1 cellular context compared by ENCODE assay signal in the genomic region with DNA sequence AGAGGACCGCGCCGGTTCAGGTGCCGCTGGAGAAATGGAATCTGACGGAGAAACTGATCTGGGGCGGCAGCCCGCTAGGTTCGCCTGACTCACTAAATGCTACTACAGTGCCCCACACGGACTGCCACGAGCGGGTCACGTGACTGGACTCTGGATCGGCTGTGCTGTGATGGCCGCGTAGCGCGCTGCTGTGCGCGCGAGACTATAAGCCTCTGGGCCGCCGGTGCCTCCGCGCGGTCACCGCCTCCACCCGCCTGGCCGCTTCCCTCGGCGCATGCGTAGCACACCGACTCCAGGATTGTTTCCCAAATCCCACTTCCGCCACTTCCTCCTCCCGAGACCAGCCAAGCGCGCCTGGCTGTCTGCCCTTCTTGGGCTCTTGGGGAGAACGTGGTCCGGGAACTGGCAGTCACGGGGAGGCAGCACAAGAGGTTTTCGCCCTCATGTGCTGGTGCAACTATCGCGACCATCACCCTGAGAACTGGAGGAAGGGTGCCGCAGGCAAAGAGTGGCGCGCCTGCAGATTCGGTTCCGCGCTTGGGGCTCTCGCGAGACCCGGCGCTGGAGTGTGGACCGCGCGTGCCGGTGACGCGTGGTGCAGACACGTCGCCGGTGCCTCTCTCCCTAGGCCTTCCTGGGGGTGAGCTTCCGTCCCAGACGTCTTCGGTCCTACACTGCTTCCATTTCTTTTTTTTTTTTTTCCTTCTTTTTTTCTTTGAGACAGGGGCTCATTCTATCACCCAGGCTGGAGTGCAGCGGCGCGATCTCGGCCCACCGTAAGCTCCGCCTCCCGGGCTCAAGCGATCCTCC.
A peak's percentile ranks its signal among the peaks of the same experiment; 100 is the strongest.
TF ChIP-seq lines count a peak whose summit lies in the region.

No MANE protein-coding gene starts in this region.

TF ChIP-seq in HepG2, 621 proteins besides CTCF, POLR2A, EP300 and RAD21 (continued from another document and continues in another):
- TF ChIP-seq JUNB (CRISPR knock-in tag; IDR thresholded peaks at IDR 0.05; ENCODE audit: borderline replicate concordance) (no peak), PHF20 (CRISPR knock-in tag; IDR thresholded peaks at IDR 0.05) (peak; percentile 76; the same call in 1 of the 2 replicates), NFE2L2 (IDR thresholded peaks at IDR 0.05; ENCODE audit: low read length) (no peak), ZNF101 (CRISPR knock-in tag; IDR thresholded peaks at IDR 0.05; ENCODE audit: borderline replicate concordance, low read depth) (0 out of 2 replicates have a peak, but pooled peaks have one; percentile 79), ZNF644 (CRISPR knock-in tag; IDR thresholded peaks at IDR 0.05; ENCODE audit: low read depth) (no peak), ZNF850 (CRISPR knock-in tag; conservative IDR thresholded peaks at IDR 0.05) (no peak), MBNL3 (CRISPR knock-in tag; conservative IDR thresholded peaks at IDR 0.05) (no peak), ZNF337 (CRISPR knock-in tag; IDR thresholded peaks at IDR 0.05; ENCODE audit: borderline replicate concordance, low read depth) (peak; percentile 85; the same call in 1 of the 2 replicates), SRSF4 (IDR thresholded peaks at IDR 0.05; ENCODE audit: low read depth, low read length, poor library complexity, severe bottlenecking) (no peak), ZNF749 (CRISPR knock-in tag; IDR thresholded peaks at IDR 0.05; ENCODE audit: borderline replicate concordance) (peak; percentile 98), FOXO1 (CRISPR knock-in tag; IDR thresholded peaks at IDR 0.05) (peak; percentile 23; the same call in 1 of the 2 replicates), ZBTB3 (CRISPR knock-in tag; IDR thresholded peaks at IDR 0.05; ENCODE audit: borderline replicate concordance, low read depth) (no peak), ZFYVE20 (CRISPR knock-in tag; IDR thresholded peaks at IDR 0.05; ENCODE audit: borderline replicate concordance, low read depth) (0 out of 2 replicates have a peak, but pooled peaks have one; percentile 12), ZNF441 (CRISPR knock-in tag; IDR thresholded peaks at IDR 0.05; ENCODE audit: borderline replicate concordance) (0 out of 2 replicates have a peak, but pooled peaks have one; percentile 18), GFI1 (CRISPR knock-in tag; IDR thresholded peaks at IDR 0.05; ENCODE audit: borderline replicate concordance) (peak; percentile 73; the same call in 1 of the 2 replicates), ZNF83 (CRISPR knock-in tag; IDR thresholded peaks at IDR 0.05; ENCODE audit: borderline replicate concordance) (no peak), ZNF530 (CRISPR knock-in tag; IDR thresholded peaks at IDR 0.05; ENCODE audit: low read depth) (no peak), SPEN (CRISPR knock-in tag; IDR thresholded peaks at IDR 0.05; ENCODE audit: low read depth) (peak; percentile 93), ELF3 (CRISPR knock-in tag; IDR thresholded peaks at IDR 0.05) (peak; percentile 95), SRY (CRISPR knock-in tag; IDR thresholded peaks at IDR 0.05) (peak; percentile 84; the same call in 1 of the 2 replicates), ZNF776 (CRISPR knock-in tag; IDR thresholded peaks at IDR 0.05) (peak; percentile 93), GTF2F1 (IDR thresholded peaks at IDR 0.05; ENCODE audit: low read length) (peak; percentile 96; the same call in 1 of the 2 replicates), RFXAP (CRISPR knock-in tag; IDR thresholded peaks at IDR 0.05; ENCODE audit: borderline replicate concordance) (peak; percentile 79), ZNF44 (CRISPR knock-in tag; IDR thresholded peaks at IDR 0.05) (no peak; the same call in none of the 2 replicates), ZNF10 (CRISPR knock-in tag; IDR thresholded peaks at IDR 0.05; ENCODE audit: borderline replicate concordance, low read depth) (no peak)
- TF ChIP-seq, protein P1, sequence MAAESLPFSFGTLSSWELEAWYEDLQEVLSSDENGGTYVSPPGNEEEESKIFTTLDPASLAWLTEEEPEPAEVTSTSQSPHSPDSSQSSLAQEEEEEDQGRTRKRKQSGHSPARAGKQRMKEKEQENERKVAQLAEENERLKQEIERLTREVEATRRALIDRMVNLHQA (CRISPR knock-in tag; IDR thresholded peaks at IDR 0.05) = no peak
- TF ChIP-seq, protein P2, sequence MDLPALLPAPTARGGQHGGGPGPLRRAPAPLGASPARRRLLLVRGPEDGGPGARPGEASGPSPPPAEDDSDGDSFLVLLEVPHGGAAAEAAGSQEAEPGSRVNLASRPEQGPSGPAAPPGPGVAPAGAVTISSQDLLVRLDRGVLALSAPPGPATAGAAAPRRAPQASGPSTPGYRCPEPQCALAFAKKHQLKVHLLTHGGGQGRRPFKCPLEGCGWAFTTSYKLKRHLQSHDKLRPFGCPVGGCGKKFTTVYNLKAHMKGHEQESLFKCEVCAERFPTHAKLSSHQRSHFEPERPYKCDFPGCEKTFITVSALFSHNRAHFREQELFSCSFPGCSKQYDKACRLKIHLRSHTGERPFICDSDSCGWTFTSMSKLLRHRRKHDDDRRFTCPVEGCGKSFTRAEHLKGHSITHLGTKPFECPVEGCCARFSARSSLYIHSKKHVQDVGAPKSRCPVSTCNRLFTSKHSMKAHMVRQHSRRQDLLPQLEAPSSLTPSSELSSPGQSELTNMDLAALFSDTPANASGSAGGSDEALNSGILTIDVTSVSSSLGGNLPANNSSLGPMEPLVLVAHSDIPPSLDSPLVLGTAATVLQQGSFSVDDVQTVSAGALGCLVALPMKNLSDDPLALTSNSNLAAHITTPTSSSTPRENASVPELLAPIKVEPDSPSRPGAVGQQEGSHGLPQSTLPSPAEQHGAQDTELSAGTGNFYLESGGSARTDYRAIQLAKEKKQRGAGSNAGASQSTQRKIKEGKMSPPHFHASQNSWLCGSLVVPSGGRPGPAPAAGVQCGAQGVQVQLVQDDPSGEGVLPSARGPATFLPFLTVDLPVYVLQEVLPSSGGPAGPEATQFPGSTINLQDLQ (CRISPR knock-in tag; IDR thresholded peaks at IDR 0.05) = peak; percentile 52
- TF ChIP-seq, protein P3, sequence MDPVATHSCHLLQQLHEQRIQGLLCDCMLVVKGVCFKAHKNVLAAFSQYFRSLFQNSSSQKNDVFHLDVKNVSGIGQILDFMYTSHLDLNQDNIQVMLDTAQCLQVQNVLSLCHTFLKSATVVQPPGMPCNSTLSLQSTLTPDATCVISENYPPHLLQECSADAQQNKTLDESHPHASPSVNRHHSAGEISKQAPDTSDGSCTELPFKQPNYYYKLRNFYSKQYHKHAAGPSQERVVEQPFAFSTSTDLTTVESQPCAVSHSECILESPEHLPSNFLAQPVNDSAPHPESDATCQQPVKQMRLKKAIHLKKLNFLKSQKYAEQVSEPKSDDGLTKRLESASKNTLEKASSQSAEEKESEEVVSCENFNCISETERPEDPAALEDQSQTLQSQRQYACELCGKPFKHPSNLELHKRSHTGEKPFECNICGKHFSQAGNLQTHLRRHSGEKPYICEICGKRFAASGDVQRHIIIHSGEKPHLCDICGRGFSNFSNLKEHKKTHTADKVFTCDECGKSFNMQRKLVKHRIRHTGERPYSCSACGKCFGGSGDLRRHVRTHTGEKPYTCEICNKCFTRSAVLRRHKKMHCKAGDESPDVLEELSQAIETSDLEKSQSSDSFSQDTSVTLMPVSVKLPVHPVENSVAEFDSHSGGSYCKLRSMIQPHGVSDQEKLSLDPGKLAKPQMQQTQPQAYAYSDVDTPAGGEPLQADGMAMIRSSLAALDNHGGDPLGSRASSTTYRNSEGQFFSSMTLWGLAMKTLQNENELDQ (CRISPR knock-in tag; IDR thresholded peaks at IDR 0.05; ENCODE audit: borderline replicate concordance) = no peak
- TF ChIP-seq, protein P4, sequence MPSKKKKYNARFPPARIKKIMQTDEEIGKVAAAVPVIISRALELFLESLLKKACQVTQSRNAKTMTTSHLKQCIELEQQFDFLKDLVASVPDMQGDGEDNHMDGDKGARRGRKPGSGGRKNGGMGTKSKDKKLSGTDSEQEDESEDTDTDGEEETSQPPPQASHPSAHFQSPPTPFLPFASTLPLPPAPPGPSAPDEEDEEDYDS (CRISPR knock-in tag; IDR thresholded peaks at IDR 0.05) = peak; percentile 69
- TF ChIP-seq, protein P5, sequence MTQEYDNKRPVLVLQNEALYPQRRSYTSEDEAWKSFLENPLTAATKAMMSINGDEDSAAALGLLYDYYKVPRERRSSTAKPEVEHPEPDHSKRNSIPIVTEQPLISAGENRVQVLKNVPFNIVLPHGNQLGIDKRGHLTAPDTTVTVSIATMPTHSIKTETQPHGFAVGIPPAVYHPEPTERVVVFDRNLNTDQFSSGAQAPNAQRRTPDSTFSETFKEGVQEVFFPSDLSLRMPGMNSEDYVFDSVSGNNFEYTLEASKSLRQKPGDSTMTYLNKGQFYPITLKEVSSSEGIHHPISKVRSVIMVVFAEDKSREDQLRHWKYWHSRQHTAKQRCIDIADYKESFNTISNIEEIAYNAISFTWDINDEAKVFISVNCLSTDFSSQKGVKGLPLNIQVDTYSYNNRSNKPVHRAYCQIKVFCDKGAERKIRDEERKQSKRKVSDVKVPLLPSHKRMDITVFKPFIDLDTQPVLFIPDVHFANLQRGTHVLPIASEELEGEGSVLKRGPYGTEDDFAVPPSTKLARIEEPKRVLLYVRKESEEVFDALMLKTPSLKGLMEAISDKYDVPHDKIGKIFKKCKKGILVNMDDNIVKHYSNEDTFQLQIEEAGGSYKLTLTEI (CRISPR knock-in tag; conservative IDR thresholded peaks at IDR 0.05) = no peak
- TF ChIP-seq, protein P6, sequence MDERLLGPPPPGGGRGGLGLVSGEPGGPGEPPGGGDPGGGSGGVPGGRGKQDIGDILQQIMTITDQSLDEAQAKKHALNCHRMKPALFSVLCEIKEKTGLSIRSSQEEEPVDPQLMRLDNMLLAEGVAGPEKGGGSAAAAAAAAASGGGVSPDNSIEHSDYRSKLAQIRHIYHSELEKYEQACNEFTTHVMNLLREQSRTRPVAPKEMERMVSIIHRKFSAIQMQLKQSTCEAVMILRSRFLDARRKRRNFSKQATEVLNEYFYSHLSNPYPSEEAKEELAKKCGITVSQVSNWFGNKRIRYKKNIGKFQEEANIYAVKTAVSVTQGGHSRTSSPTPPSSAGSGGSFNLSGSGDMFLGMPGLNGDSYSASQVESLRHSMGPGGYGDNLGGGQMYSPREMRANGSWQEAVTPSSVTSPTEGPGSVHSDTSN (CRISPR knock-in tag; IDR thresholded peaks at IDR 0.05) = no peak
- TF ChIP-seq, protein P7, sequence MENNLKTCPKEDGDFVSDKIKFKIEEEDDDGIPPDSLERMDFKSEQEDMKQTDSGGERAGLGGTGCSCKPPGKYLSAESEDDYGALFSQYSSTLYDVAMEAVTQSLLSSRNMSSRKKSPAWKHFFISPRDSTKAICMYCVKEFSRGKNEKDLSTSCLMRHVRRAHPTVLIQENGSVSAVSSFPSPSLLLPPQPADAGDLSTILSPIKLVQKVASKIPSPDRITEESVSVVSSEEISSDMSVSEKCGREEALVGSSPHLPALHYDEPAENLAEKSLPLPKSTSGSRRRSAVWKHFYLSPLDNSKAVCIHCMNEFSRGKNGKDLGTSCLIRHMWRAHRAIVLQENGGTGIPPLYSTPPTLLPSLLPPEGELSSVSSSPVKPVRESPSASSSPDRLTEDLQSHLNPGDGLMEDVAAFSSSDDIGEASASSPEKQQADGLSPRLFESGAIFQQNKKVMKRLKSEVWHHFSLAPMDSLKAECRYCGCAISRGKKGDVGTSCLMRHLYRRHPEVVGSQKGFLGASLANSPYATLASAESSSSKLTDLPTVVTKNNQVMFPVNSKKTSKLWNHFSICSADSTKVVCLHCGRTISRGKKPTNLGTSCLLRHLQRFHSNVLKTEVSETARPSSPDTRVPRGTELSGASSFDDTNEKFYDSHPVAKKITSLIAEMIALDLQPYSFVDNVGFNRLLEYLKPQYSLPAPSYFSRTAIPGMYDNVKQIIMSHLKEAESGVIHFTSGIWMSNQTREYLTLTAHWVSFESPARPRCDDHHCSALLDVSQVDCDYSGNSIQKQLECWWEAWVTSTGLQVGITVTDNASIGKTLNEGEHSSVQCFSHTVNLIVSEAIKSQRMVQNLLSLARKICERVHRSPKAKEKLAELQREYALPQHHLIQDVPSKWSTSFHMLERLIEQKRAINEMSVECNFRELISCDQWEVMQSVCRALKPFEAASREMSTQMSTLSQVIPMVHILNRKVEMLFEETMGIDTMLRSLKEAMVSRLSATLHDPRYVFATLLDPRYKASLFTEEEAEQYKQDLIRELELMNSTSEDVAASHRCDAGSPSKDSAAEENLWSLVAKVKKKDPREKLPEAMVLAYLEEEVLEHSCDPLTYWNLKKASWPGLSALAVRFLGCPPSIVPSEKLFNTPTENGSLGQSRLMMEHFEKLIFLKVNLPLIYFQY (CRISPR knock-in tag; IDR thresholded peaks at IDR 0.05; ENCODE audit: borderline replicate concordance) = peak; percentile 76
- TF ChIP-seq, protein P8, sequence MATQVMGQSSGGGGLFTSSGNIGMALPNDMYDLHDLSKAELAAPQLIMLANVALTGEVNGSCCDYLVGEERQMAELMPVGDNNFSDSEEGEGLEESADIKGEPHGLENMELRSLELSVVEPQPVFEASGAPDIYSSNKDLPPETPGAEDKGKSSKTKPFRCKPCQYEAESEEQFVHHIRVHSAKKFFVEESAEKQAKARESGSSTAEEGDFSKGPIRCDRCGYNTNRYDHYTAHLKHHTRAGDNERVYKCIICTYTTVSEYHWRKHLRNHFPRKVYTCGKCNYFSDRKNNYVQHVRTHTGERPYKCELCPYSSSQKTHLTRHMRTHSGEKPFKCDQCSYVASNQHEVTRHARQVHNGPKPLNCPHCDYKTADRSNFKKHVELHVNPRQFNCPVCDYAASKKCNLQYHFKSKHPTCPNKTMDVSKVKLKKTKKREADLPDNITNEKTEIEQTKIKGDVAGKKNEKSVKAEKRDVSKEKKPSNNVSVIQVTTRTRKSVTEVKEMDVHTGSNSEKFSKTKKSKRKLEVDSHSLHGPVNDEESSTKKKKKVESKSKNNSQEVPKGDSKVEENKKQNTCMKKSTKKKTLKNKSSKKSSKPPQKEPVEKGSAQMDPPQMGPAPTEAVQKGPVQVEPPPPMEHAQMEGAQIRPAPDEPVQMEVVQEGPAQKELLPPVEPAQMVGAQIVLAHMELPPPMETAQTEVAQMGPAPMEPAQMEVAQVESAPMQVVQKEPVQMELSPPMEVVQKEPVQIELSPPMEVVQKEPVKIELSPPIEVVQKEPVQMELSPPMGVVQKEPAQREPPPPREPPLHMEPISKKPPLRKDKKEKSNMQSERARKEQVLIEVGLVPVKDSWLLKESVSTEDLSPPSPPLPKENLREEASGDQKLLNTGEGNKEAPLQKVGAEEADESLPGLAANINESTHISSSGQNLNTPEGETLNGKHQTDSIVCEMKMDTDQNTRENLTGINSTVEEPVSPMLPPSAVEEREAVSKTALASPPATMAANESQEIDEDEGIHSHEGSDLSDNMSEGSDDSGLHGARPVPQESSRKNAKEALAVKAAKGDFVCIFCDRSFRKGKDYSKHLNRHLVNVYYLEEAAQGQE (IDR thresholded peaks at IDR 0.05; ENCODE audit: borderline replicate concordance in 1 of 2, low read depth in 1 of 2, low read length in 2 of 2) = peak in 1 of 2 experiments; percentile 67; a peak in 1 of 4 replicates
